ENCODE assay signal across 1 cellular context in genomic region chr12:15788266-15789214, GRCh38.
TF ChIP-seq lines count a peak whose summit lies in the region.

No MANE protein-coding gene starts in this region.

TF ChIP-seq in HEK293, 187 proteins besides CTCF, POLR2A, EP300 and RAD21 (continued from another document):
- TF ChIP-seq TSHZ1 (tag by site-specific recombination; IDR thresholded peaks at IDR 0.05; ENCODE audit: borderline replicate concordance) (no peak), ZNF354C (tag by site-specific recombination; IDR thresholded peaks at IDR 0.05; ENCODE audit: borderline replicate concordance, low read depth) (no peak), MEIS1 (CRISPR knock-in tag; IDR thresholded peaks at IDR 0.05; ENCODE audit: borderline replicate concordance) (no peak), ZFP37 (tag by site-specific recombination; IDR thresholded peaks at IDR 0.05) (0 out of 2 replicates have a peak, but pooled peaks have one; percentile 30), ZNF529 (tag by site-specific recombination; IDR thresholded peaks at IDR 0.05; ENCODE audit: insufficient replicate concordance) (no peak), ZNF23 (tag by site-specific recombination; IDR thresholded peaks at IDR 0.05; ENCODE audit: borderline replicate concordance) (no peak), PBX3 (CRISPR knock-in tag; IDR thresholded peaks at IDR 0.05) (no peak), ZNF335 (tag by site-specific recombination; conservative IDR thresholded peaks at IDR 0.05) (peak; percentile 41), ZNF16 (tag by site-specific recombination; IDR thresholded peaks at IDR 0.05; ENCODE audit: low read depth) (no peak), ZEB2 (tag by site-specific recombination; IDR thresholded peaks at IDR 0.05) (peak; percentile 34; the same call in 1 of the 2 replicates), ZNF404 (tag by site-specific recombination; IDR thresholded peaks at IDR 0.05) (no peak)
